In the genomic region with DNA sequence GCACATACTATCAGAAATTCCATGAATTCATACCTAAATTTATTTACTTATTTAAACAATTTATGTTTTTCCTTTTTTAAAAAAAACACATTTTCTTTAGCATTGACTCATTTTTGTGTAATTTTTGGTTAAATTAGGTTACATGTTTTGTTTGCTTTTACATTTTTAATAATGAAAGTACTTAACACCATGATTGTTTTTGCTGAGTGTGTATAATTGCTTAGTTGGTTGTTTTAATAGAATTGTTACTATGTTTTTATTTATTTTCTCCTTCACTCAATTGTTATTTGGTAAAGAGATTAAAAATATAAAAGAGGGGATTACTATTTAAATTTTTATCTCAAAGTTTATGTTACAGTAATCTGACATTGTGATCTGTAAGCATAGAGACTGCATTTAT, we compare ENCODE assay signal across 22 cellular contexts.
DNase-seq lines count a peak whose midpoint lies in the region; ATAC-seq, FAIRE-seq and TF ChIP-seq lines count a peak whose summit lies in the region.
"Had no signal": no experiment of that assay in that cellular context is flagged by ENCODE, and none has a peak within 500 bp of the region (broad histone marks: within the 10 kb centered on the region; RNA-seq: fewer than 3 reads in every experiment).

No MANE protein-coding gene starts in this region.

- no peak for TF ChIP-seq POLR2A in A549 (IDR thresholded peaks at IDR 0.05; ENCODE audit: low read length)

- no peaks in the 10 kb centered on the region for H3K4me1 ChIP-seq in A549
- H3K4me1 ChIP-seq: BE2C had no signal

- TF ChIP-seq EP300 in A549 (IDR thresholded peaks at IDR 0.05): no peak

- no peaks in the 10 kb centered on the region; the same call in 2 of the 3 replicates for H3K9me3 ChIP-seq in A549
- H3K9me3 ChIP-seq: BE2C had no signal

- POLR2A ChIA-PET in A549 (lab: Yijun Ruan, JAX): no interaction called here

- H3K4me2 ChIP-seq in A549: no peak overlapping the region
- H3K4me2 ChIP-seq: BLaER1 treated with 17β-estradiol and CSF1 and Interleukin-3, amounts not matched to agents 10 nM and 100 nM; GM23338 had no signal

- ATAC-seq in A549 (no peak), GM19328 (IDR thresholded peaks at IDR 0.05; ENCODE audit: unreplicated experiment) (no peak)
- ATAC-seq: GM12878, GM23338, HCT116 had no signal

- no peak overlapping the region for H3K27ac ChIP-seq in A549
- H3K27ac ChIP-seq: BLaER1 treated with 17β-estradiol and CSF1 and Interleukin-3, amounts not matched to agents 10 nM and 100 nM had no signal

- FAIRE-seq in A204.1 (lab: Jason Lieb, UNC) (peak; percentile 25), A549 (lab: Jason Lieb, UNC) (no peak), frontal cortex (lab: Jason Lieb, UNC) (peak; percentile 62)
- FAIRE-seq: D721Med, GM12878, GM19239 had no signal

- TF ChIP-seq CTCF in A549 (IDR thresholded peaks at IDR 0.05): no peak

- CTCF ChIA-PET in A549 (lab: Yijun Ruan, JAX): no interaction called here

- TF ChIP-seq RAD21 in A549 (conservative IDR thresholded peaks at IDR 0.05 in 1 of 2, IDR thresholded peaks at IDR 0.05 in 1 of 2): no peak

- DNase-seq in A549 (ENCODE audit: low read depth in 1 of 2, low spot score in 1 of 2) (no peak), frontal cortex (ENCODE audit: low spot score in 2 of 2) (no peak), T-helper 1 cell (no peak)
- DNase-seq in activated CD8-positive, alpha-beta memory T cell treated with anti-CD3 and anti-CD28 coated beads, Interleukin-2, amount 50 U/mL, for 4 hours: no peak
- DNase-seq: ACHN; AML-193; BE2C; CD4-positive, alpha-beta T cell; CD8-positive, alpha-beta memory T cell; DMS 273 treated with DMSO at 0.1 percent for 48 hours; DMS79; EL; GDM1; H9 had no signal

- H3K4me3 ChIP-seq in A549: no peak overlapping the region
- H3K4me3 ChIP-seq: BLaER1 treated with 17β-estradiol and CSF1 and Interleukin-3, amounts not matched to agents 10 nM and 100 nM; GM12878; GM23338 had no signal

TF ChIP-seq in A549, 52 proteins besides CTCF, POLR2A, EP300 and RAD21:
- TF ChIP-seq JUN (IDR thresholded peaks at IDR 0.05) (no peak), MAFK (IDR thresholded peaks at IDR 0.05; ENCODE audit: partially characterized antibody) (peak; percentile 59)
